9 cellular contexts compared by ENCODE assay signal in genomic region chr19:22634450-22634827, GRCh38. TPM values are rescaled to one million over a fixed set of nuclear protein-coding genes. Genes with fewer than 3 reads are reported as not detected.
DNase-seq lines count a peak whose midpoint lies in the region; ATAC-seq and TF ChIP-seq lines count a peak whose summit lies in the region.
"Had no signal": no experiment of that assay in that cellular context is flagged by ENCODE, and none has a peak within 500 bp of the region (broad histone marks: within the 10 kb centered on the region; RNA-seq: fewer than 3 reads in every experiment).

No MANE protein-coding gene starts in this region.

- peak overlapping the region; percentile 81 for H3K4me2 ChIP-seq in osteoblast (ENCODE audit: insufficient read depth, low read length)

- ATAC-seq in HG02678 (IDR thresholded peaks at IDR 0.05; ENCODE audit: unreplicated experiment), result peak; percentile 16
- ATAC-seq in central memory CD8-positive, alpha-beta T cell (replicated peaks; ENCODE audit: extremely low read depth, poor library complexity, severe bottlenecking), result peak; percentile 10
- ATAC-seq: Panc1 had no signal

- CTCF ChIA-PET in GM10248 (lab: Yijun Ruan, JAX), result no interaction called here

- peaks cover 15% of the 10 kb centered on the region for H3K4me1 Mint-ChIP-seq in CD14-positive monocyte
- no peaks in the 10 kb centered on the region for H3K4me1 Mint-ChIP-seq in central memory CD8-positive, alpha-beta T cell
- no peaks in the 10 kb centered on the region for H3K4me1 Mint-ChIP-seq in type B pancreatic cell (ENCODE audit: unreplicated experiment)

- TF ChIP-seq CTCF in CD14-positive monocyte (IDR thresholded peaks at IDR 0.05) (no peak), osteoblast (IDR thresholded peaks at IDR 0.05; ENCODE audit: extremely low read depth, low read depth, low read length) (no peak), type B pancreatic cell (conservative IDR thresholded peaks at IDR 0.05) (no peak), GM10248 (IDR thresholded peaks at IDR 0.05; ENCODE audit: control extremely low read depth, extremely low read depth, low read depth, missing control alignments) (no peak)

- peaks cover 3 to 4% (median 4%) of the 10 kb centered on the region in 3 donors for H3K27me3 Mint-ChIP-seq in CD14-positive monocyte (ENCODE audit: low read depth in 3 of 3)
- H3K27me3 Mint-ChIP-seq in central memory CD8-positive, alpha-beta T cell, result no peaks in the 10 kb centered on the region
- no peaks in the 10 kb centered on the region for H3K27me3 Mint-ChIP-seq in type B pancreatic cell

- H3K9me3 Mint-ChIP-seq in CD14-positive monocyte, result peaks cover 8 to 66% (median 42%) of the 10 kb centered on the region in 7 donors
- H3K9me3 Mint-ChIP-seq in central memory CD8-positive, alpha-beta T cell, result no peaks in the 10 kb centered on the region
- H3K9me3 Mint-ChIP-seq in type B pancreatic cell, result no peaks in the 10 kb centered on the region

- POLR2A ChIA-PET in GM10248 (lab: Yijun Ruan, JAX), result no interaction called here

- H3K27ac ChIP-seq in osteoblast (ENCODE audit: low read depth, low read length), result peak overlapping the region; percentile 63

- H3K4me1 ChIP-seq in osteoblast (ENCODE audit: insufficient read depth, low read length), result peaks cover 2% of the 10 kb centered on the region

- H3K36me3 Mint-ChIP-seq in CD14-positive monocyte, result peaks cover 0 to 2% of the 10 kb centered on the region in 2 donors
- H3K36me3 Mint-ChIP-seq in central memory CD8-positive, alpha-beta T cell (ENCODE audit: insufficient read depth), result peaks cover 5% of the 10 kb centered on the region
- H3K36me3 Mint-ChIP-seq in type B pancreatic cell, result no peaks in the 10 kb centered on the region

- no peaks in the 10 kb centered on the region for H4K20me1 ChIP-seq in osteoblast (ENCODE audit: insufficient read depth, low read length)

- no peaks in the 10 kb centered on the region for H3K79me2 ChIP-seq in osteoblast (ENCODE audit: insufficient read depth, low read length)

- H3K36me3 ChIP-seq in osteoblast (ENCODE audit: insufficient read depth, low read length), result no peaks in the 10 kb centered on the region

- DNase-seq in CD14-positive monocyte (ENCODE audit: low spot score) (no peak), osteoblast (ENCODE audit: insufficient read length, low spot score, missing footprints) (no peak), germinal center (ENCODE audit: low spot score) (no peak), CD1c-positive myeloid dendritic cell (ENCODE audit: extremely low spot score) (no peak), type B pancreatic cell (ENCODE audit: extremely low spot score, unreplicated experiment) (no peak), GM10248 (ENCODE audit: extremely low spot score) (no peak)
- no peak for DNase-seq in central memory CD8-positive, alpha-beta T cell (ENCODE audit: low spot score in 2 of 2)

- peak overlapping the region; percentile 84 for H3K4me3 ChIP-seq in osteoblast (ENCODE audit: insufficient read depth, low read length)

- no peaks in the 10 kb centered on the region for H3K27me3 ChIP-seq in osteoblast (ENCODE audit: insufficient read depth, low read length)

- H2AFZ ChIP-seq in osteoblast (ENCODE audit: low read length), result peak overlapping the region; percentile 99

- H3K9me3 ChIP-seq in osteoblast (ENCODE audit: low read depth, low read length), result no peaks in the 10 kb centered on the region

- H3K27ac Mint-ChIP-seq in CD14-positive monocyte (peak overlapping the region in 3 of 7 donors; percentile 50 to 69 (median 64)), type B pancreatic cell (no peak overlapping the region)
- peak overlapping the region; percentile 53 for H3K27ac Mint-ChIP-seq in central memory CD8-positive, alpha-beta T cell (ENCODE audit: low read depth)

- intact Hi-C loops in CD14-positive monocyte (cut with micrococcal nuclease), result no loop called here

- H3K4me3 Mint-ChIP-seq in CD14-positive monocyte (peak overlapping the region; percentile 93 to 95), type B pancreatic cell (no peak overlapping the region)
- H3K4me3 Mint-ChIP-seq in central memory CD8-positive, alpha-beta T cell, result peak overlapping the region; percentile 89

RNA-seq across cellular contexts. Expression of gene ZNF492, which starts 0.3 kb away (rescaled TPM):
- polyA plus RNA-seq in CD14-positive monocyte, result not detected
- 0.29 and 0.36 TPM in 2 replicates for total RNA-seq in osteoblast
- total RNA-seq in type B pancreatic cell (ENCODE audit: low replicate concordance), result not detected in 2 replicates
